ENCODE assay signal across 1 cellular context in the genomic region with DNA sequence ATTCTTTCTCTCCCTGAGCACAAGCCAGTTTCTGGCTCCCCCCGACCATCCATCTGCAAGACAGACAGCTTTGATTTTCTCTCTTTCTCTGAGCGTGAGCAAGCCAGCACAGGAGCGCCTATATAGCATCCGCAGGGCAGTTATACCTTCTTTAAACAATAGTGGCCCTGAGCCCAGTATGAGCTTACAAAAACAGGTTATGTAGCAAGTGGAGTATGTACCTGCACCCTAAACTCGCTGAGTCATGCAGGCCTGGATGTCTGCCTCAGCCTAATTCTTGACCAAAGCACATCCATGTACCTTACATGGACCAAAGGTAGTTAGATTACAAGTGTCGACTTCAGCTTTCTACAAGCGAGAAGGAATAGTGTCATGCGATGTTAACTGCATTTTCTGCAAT.
TF ChIP-seq lines count a peak whose summit lies in the region.

No MANE protein-coding gene starts in this region.

TF ChIP-seq in GM23338, 12 proteins besides CTCF, POLR2A, EP300 and RAD21 (continued from another document):
- TF ChIP-seq ZNF462 (CRISPR knock-in tag; IDR thresholded peaks at IDR 0.05) (no peak), ETS1 (IDR thresholded peaks at IDR 0.05) (no peak), POLR2AphosphoS5 (IDR thresholded peaks at IDR 0.05; ENCODE audit: low read depth) (no peak)
- TF ChIP-seq, protein P1, sequence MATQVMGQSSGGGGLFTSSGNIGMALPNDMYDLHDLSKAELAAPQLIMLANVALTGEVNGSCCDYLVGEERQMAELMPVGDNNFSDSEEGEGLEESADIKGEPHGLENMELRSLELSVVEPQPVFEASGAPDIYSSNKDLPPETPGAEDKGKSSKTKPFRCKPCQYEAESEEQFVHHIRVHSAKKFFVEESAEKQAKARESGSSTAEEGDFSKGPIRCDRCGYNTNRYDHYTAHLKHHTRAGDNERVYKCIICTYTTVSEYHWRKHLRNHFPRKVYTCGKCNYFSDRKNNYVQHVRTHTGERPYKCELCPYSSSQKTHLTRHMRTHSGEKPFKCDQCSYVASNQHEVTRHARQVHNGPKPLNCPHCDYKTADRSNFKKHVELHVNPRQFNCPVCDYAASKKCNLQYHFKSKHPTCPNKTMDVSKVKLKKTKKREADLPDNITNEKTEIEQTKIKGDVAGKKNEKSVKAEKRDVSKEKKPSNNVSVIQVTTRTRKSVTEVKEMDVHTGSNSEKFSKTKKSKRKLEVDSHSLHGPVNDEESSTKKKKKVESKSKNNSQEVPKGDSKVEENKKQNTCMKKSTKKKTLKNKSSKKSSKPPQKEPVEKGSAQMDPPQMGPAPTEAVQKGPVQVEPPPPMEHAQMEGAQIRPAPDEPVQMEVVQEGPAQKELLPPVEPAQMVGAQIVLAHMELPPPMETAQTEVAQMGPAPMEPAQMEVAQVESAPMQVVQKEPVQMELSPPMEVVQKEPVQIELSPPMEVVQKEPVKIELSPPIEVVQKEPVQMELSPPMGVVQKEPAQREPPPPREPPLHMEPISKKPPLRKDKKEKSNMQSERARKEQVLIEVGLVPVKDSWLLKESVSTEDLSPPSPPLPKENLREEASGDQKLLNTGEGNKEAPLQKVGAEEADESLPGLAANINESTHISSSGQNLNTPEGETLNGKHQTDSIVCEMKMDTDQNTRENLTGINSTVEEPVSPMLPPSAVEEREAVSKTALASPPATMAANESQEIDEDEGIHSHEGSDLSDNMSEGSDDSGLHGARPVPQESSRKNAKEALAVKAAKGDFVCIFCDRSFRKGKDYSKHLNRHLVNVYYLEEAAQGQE (IDR thresholded peaks at IDR 0.05; ENCODE audit: unreplicated experiment): no peak
